ENCODE assay signal across 8 cellular contexts in genomic region chr14:102096569-102097188, GRCh38. TPM values are rescaled to one million over a fixed set of nuclear protein-coding genes. Genes with fewer than 3 reads are reported as not detected.
DNase-seq lines count a peak whose midpoint lies in the region; ATAC-seq and TF ChIP-seq lines count a peak whose summit lies in the region.

No MANE protein-coding gene starts in this region.

- no peaks in the 10 kb centered on the region for H3K79me2 ChIP-seq in Loucy (ENCODE audit: insufficient read depth, low read length)

- H3K27ac ChIP-seq in SJCRH30 (no peak overlapping the region), ovary (no peak overlapping the region), tibial artery (no peak overlapping the region)

- no peaks in the 10 kb centered on the region for H3K27me3 ChIP-seq in Loucy (ENCODE audit: insufficient read depth, low read length, poor library complexity, severe bottlenecking)
- H3K27me3 ChIP-seq in SJCRH30: 0 out of 2 replicates have a peak, but pooled peaks cover 4% of the 10 kb centered on the region
- H3K27me3 ChIP-seq in ovary: no peaks in the 10 kb centered on the region
- no peaks in the 10 kb centered on the region for H3K27me3 ChIP-seq in tibial artery

- H4K20me1 ChIP-seq in Loucy (ENCODE audit: insufficient read depth, low read length, poor library complexity, severe bottlenecking): no peaks in the 10 kb centered on the region

- peak overlapping the region; percentile 50 for H2AFZ ChIP-seq in Loucy (ENCODE audit: low read length)

- 33 to 36% (median 34%) methylated on average over 12 of the region's 12 CpGs for WGBS in ovary, 3 donors

- no peaks in the 10 kb centered on the region for H3F3A ChIP-seq in Loucy (ENCODE audit: low read depth)

- no peak overlapping the region for H3K9ac ChIP-seq in Loucy (ENCODE audit: low read depth, low read length, poor library complexity, severe bottlenecking)

- DNase-seq in EH (ENCODE audit: low read depth) (peak; percentile 81), SJCRH30 (peak; percentile 79 to 92), glomerular visceral epithelial cell (ENCODE audit: extremely low spot score) (peak; percentile 77), ovary (peak; percentile 84 to 92 (median 91)), tibial artery (peak; percentile 87 to 90)
- DNase-seq in activated naive CD4-positive, alpha-beta T cell treated with anti-CD3 and anti-CD28 coated beads, Interleukin-2, amount 50 U/mL, for 16 hours: peak; percentile 71

- H3K9me2 ChIP-seq in Loucy (replicated peaks; ENCODE audit: low read depth, low read length): no peaks in the 10 kb centered on the region

- no peak overlapping the region for H3K4me3 ChIP-seq in Loucy (ENCODE audit: low read length, poor library complexity, severe bottlenecking)
- H3K4me3 ChIP-seq in SJCRH30: no peak overlapping the region
- no peak overlapping the region for H3K4me3 ChIP-seq in ovary
- H3K4me3 ChIP-seq in tibial artery: no peak overlapping the region

- H3K4me1 ChIP-seq in Loucy (ENCODE audit: insufficient read depth, low read length, poor library complexity, severe bottlenecking) (no peaks in the 10 kb centered on the region), SJCRH30 (peaks cover 7% of the 10 kb centered on the region; the same call in 1 of the 2 replicates), ovary (ENCODE audit: insufficient read depth) (no peaks in the 10 kb centered on the region), tibial artery (peaks cover 0 to 9% (median 2%) of the 10 kb centered on the region in 4 donors)

- no peak overlapping the region for H3K4me2 ChIP-seq in Loucy (ENCODE audit: low read depth, low read length, poor library complexity, severe bottlenecking)

- intact Hi-C loops in ovary (cut with DNase I): loop anchor here (5.0 to 10.0 kb wide), 6 partner anchors 132 to 392 kb away; partner anchors contain the start of genes DYNC1H1 (in 2 of the 4) and ZNF839 (in 1 of the 4)
- intact Hi-C loops in tibial artery (cut with DNase I; ENCODE audit: low total_unique reads): loop anchor here (5.0 kb wide), 2 partner anchors 34 to 49 kb away; no protein-coding TSS in a partner anchor

- ATAC-seq in HG02981 (IDR thresholded peaks at IDR 0.05; ENCODE audit: unreplicated experiment): no peak

- H3K9me3 ChIP-seq in Loucy (ENCODE audit: insufficient read depth, low read depth, low read length) (no peaks in the 10 kb centered on the region), SJCRH30 (replicated peaks) (no peaks in the 10 kb centered on the region), ovary (no peaks in the 10 kb centered on the region), tibial artery (no peaks in the 10 kb centered on the region)

- H3K36me3 ChIP-seq in Loucy (ENCODE audit: insufficient read depth, low read length) (no peaks in the 10 kb centered on the region), SJCRH30 (no peaks in the 10 kb centered on the region), ovary (no peaks in the 10 kb centered on the region), tibial artery (peaks cover 0 to 7% (median 4%) of the 10 kb centered on the region in 3 donors)

- no peak for TF ChIP-seq POLR2A in ovary (IDR thresholded peaks at IDR 0.05)

- TF ChIP-seq CTCF in Loucy (conservative IDR thresholded peaks at IDR 0.05; ENCODE audit: low read length) (peak; percentile 93), ovary (IDR thresholded peaks at IDR 0.05) (peak; percentile 54 to 84 (median 77)), tibial artery (IDR thresholded peaks at IDR 0.05) (peak; percentile 67 to 75)

- TF ChIP-seq EP300 in ovary (IDR thresholded peaks at IDR 0.05): no peak

RNA-seq across cellular contexts. Expression of gene HSP90AA1, which starts 9.8 kb away (rescaled TPM):
- 650 and 697 TPM in 2 replicates for total RNA-seq in SJCRH30 (2014; rRNA removed; shearing (Covaris generic))
- total RNA-seq in ovary: 100 to 1,000 TPM; 250 to 502 (median 299) TPM
- 100 to 1,000 TPM; 197 to 319 TPM for polyA plus RNA-seq in ovary

RNA-seq across cellular contexts. Expression of gene WDR20, which starts 43.0 kb away (rescaled TPM):
- 22.0 and 23.2 TPM in 2 replicates for total RNA-seq in SJCRH30 (2014; rRNA removed; shearing (Covaris generic))
- 10 to 100 TPM; 15.5 to 42.2 (median 36.4) TPM for total RNA-seq in ovary
- 10 to 100 TPM; 13.4 to 19.5 TPM for polyA plus RNA-seq in ovary
